In genomic region chr10:100654835-100655759, GRCh38 we compare ENCODE assay signal across 9 cellular contexts.
DNase-seq lines count a peak whose midpoint lies in the region; ATAC-seq and TF ChIP-seq lines count a peak whose summit lies in the region.
"Had no signal": no experiment of that assay in that cellular context is flagged by ENCODE, and none has a peak within 500 bp of the region (broad histone marks: within the 10 kb centered on the region; RNA-seq: fewer than 3 reads in every experiment).

No MANE protein-coding gene starts in this region.

- H3K27ac ChIP-seq in iPS-20b (ENCODE audit: low read length) (no peak overlapping the region), thoracic aorta (no peak overlapping the region)
- H3K27ac ChIP-seq: C4-2B had no signal

- H3K36me3 ChIP-seq in iPS-20b (ENCODE audit: insufficient read depth, low read depth, low read length) = no peaks in the 10 kb centered on the region
- H3K36me3 ChIP-seq in thoracic aorta = no peaks in the 10 kb centered on the region

- POLR2A ChIA-PET in activated CD8-positive, alpha-beta T cell treated with anti-CD3 and anti-CD28 coated beads for 36 hours (lab: Charles Lee) = no interaction called here

- no peaks in the 10 kb centered on the region for H3K9me3 Mint-ChIP-seq in activated CD8-positive, alpha-beta T cell treated with anti-CD3 and anti-CD28 coated beads for 36 hours

- no peaks in the 10 kb centered on the region for H3K9me3 ChIP-seq in iPS-20b (ENCODE audit: insufficient read depth, low read depth, low read length)
- no peaks in the 10 kb centered on the region for H3K9me3 ChIP-seq in thoracic aorta

- peak overlapping the region; percentile 32 for H3K27ac Mint-ChIP-seq in activated CD8-positive, alpha-beta T cell treated with anti-CD3 and anti-CD28 coated beads for 36 hours

- H3K36me3 Mint-ChIP-seq in activated CD8-positive, alpha-beta T cell treated with anti-CD3 and anti-CD28 coated beads for 36 hours (ENCODE audit: low read depth) = no peaks in the 10 kb centered on the region

- peaks cover 6% of the 10 kb centered on the region; the same call in 1 of the 2 replicates for H3K4me1 ChIP-seq in iPS-20b (ENCODE audit: insufficient read depth, low read length)
- H3K4me1 ChIP-seq in thoracic aorta (ENCODE audit: control insufficient read depth in 1 of 2, low read depth in 2 of 2) = peaks cover 0 to 24% of the 10 kb centered on the region in 2 donors

- H3K4me3 Mint-ChIP-seq in activated CD8-positive, alpha-beta T cell treated with anti-CD3 and anti-CD28 coated beads for 36 hours = peak overlapping the region; percentile 72

- peaks cover 67% of the 10 kb centered on the region for H3K27me3 Mint-ChIP-seq in activated CD8-positive, alpha-beta T cell treated with anti-CD3 and anti-CD28 coated beads for 36 hours

- peak overlapping the region; percentile 67 for H3K4me3 ChIP-seq in iPS-20b (ENCODE audit: low read length)
- H3K4me3 ChIP-seq in thoracic aorta = peak overlapping the region; percentile 40

- DNase-seq in activated gamma-delta T cell treated with Interleukin-2 at 50 U/mL for 16 hours (peak; percentile 26), activated gamma-delta T cell (lab: John Stamatoyannopoulos, UW) (no peak), thoracic aorta (ENCODE audit: low spot score) (no peak), AG08396 (ENCODE audit: low spot score) (no peak), left lobe of liver (ENCODE audit: low spot score) (no peak)
- DNase-seq in activated CD8-positive, alpha-beta T cell treated with anti-CD3 and anti-CD28 coated beads for 36 hours = peak; percentile 51

- ATAC-seq in activated CD8-positive, alpha-beta T cell treated with anti-CD3 and anti-CD28 coated beads for 36 hours = peak; percentile 53
- ATAC-seq in thoracic aorta (ENCODE audit: insufficient number of reproducible peaks, low FRiP score, low read depth) (no peak), HG03521 (IDR thresholded peaks at IDR 0.05; ENCODE audit: unreplicated experiment) (no peak), left lobe of liver (no peak)

- intact Hi-C loops in activated CD8-positive, alpha-beta T cell treated with anti-CD3 and anti-CD28 coated beads for 36 hours (cut with micrococcal nuclease) = no loop called here

- H3K9ac ChIP-seq in iPS-20b (ENCODE audit: low read depth, low read length) = no peak overlapping the region

- CTCF ChIA-PET in activated CD8-positive, alpha-beta T cell treated with anti-CD3 and anti-CD28 coated beads for 36 hours (lab: Charles Lee) = no interaction called here

- H3K27me3 ChIP-seq in iPS-20b (ENCODE audit: insufficient read depth, low read length) (peaks cover 91% of the 10 kb centered on the region), thoracic aorta (replicated peaks; ENCODE audit: insufficient read depth) (peaks cover 10% of the 10 kb centered on the region)

- H3K4me1 Mint-ChIP-seq in activated CD8-positive, alpha-beta T cell treated with anti-CD3 and anti-CD28 coated beads for 36 hours (ENCODE audit: low read depth) = peaks cover 27% of the 10 kb centered on the region

- TF ChIP-seq CTCF in activated CD8-positive, alpha-beta T cell treated with anti-CD3 and anti-CD28 coated beads for 36 hours (IDR thresholded peaks at IDR 0.05) = no peak
- no peak for TF ChIP-seq CTCF in thoracic aorta (IDR thresholded peaks at IDR 0.05)

Comparison
In these comparisons a context has a peak if more than half of its experiments do, and no peak if none do; other contexts are left out.
1. DNase-seq: peak in activated gamma-delta T cell treated with Interleukin-2 at 50 U/mL for 16 hours (single experiment) and activated CD8-positive, alpha-beta T cell treated with anti-CD3 and anti-CD28 coated beads for 36 hours (single experiment); none in activated gamma-delta T cell (single experiment), thoracic aorta (single experiment), AG08396 (single experiment) and left lobe of liver (single experiment).